In the genomic region with DNA sequence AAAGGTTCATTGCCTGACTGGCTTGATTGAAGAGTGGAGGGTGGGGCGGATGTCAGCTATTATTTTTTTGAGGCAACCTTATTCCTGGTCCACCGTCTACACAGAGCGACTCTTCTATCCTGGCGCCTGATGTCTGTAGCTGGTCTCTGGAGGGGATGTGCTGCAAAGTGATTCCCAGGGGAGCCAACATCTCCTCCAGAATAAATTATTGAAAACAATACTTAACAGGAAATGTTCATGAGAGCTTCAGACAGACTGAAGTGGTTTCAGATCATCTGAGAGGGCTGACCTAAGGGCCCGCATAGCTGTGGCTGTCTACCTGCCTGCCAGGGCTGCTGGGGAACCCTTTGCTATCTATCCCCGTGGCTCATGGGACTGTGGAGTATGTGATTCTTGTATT, we compare ENCODE assay signal across 13 cellular contexts.
DNase-seq lines count a peak whose midpoint lies in the region; ATAC-seq lines count a peak whose summit lies in the region.
"Had no signal": no experiment of that assay in that cellular context is flagged by ENCODE, and none has a peak within 500 bp of the region (broad histone marks: within the 10 kb centered on the region; RNA-seq: fewer than 3 reads in every experiment).

No MANE protein-coding gene starts in this region.

- H3K4me1 ChIP-seq in aorta (ENCODE audit: control insufficient read depth in 1 of 2, insufficient read depth in 2 of 2, low read length in 2 of 2): no peaks in the 10 kb centered on the region

- peaks cover 17% of the 10 kb centered on the region for H3K4me1 Mint-ChIP-seq in activated naive CD8-positive, alpha-beta T cell treated with anti-CD3 and anti-CD28 coated beads, Interleukin-2, amount 50 U/mL, for 24 hours
- no peaks in the 10 kb centered on the region for H3K4me1 Mint-ChIP-seq in activated naive CD8-positive, alpha-beta T cell treated with anti-CD3 and anti-CD28 coated beads for 36 hours
- H3K4me1 Mint-ChIP-seq in stimulated activated naive B cell treated with anti-CD40 and anti-IgM and Interleukin-4, amounts not matched to agents 10 μg/mL and 1 μg/mL and 100 μg/mL, for 72 hours: peaks cover 72 to 87% of the 10 kb centered on the region in 2 donors

- no peaks in the 10 kb centered on the region for H3K9me3 Mint-ChIP-seq in activated naive CD8-positive, alpha-beta T cell treated with anti-CD3 and anti-CD28 coated beads, Interleukin-2, amount 50 U/mL, for 24 hours
- H3K9me3 Mint-ChIP-seq in activated naive CD8-positive, alpha-beta T cell treated with anti-CD3 and anti-CD28 coated beads for 36 hours: no peaks in the 10 kb centered on the region
- H3K9me3 Mint-ChIP-seq in stimulated activated naive B cell treated with anti-CD40 and anti-IgM and Interleukin-4, amounts not matched to agents 10 μg/mL and 1 μg/mL and 100 μg/mL, for 72 hours: no peaks in the 10 kb centered on the region
- H3K9me3 Mint-ChIP-seq: activated T-cell treated with anti-CD3 and anti-CD28 coated beads, Interleukin-2, amount 50 U/mL, for 4 hours; mesothelial cell of epicardium had no signal

- peak overlapping the region; percentile 39 for H3K27ac Mint-ChIP-seq in activated naive CD8-positive, alpha-beta T cell treated with anti-CD3 and anti-CD28 coated beads, Interleukin-2, amount 50 U/mL, for 24 hours
- no peak overlapping the region for H3K27ac Mint-ChIP-seq in activated naive CD8-positive, alpha-beta T cell treated with anti-CD3 and anti-CD28 coated beads for 36 hours
- peak overlapping the region; percentile 95 for H3K27ac Mint-ChIP-seq in stimulated activated naive B cell treated with anti-CD40 and anti-IgM and Interleukin-4, amounts not matched to agents 10 μg/mL and 1 μg/mL and 100 μg/mL, for 72 hours
- H3K27ac Mint-ChIP-seq: mesothelial cell of epicardium had no signal

- WGBS in aorta, 2 donors: 81 to 89% methylated on average over 6 of the region's 6 CpGs

- no peaks in the 10 kb centered on the region for H3K9me3 ChIP-seq in aorta (ENCODE audit: control insufficient read depth, low read length)

- H3K36me3 Mint-ChIP-seq in activated naive CD8-positive, alpha-beta T cell treated with anti-CD3 and anti-CD28 coated beads, Interleukin-2, amount 50 U/mL, for 24 hours (ENCODE audit: low read depth): no peaks in the 10 kb centered on the region
- no peaks in the 10 kb centered on the region for H3K36me3 Mint-ChIP-seq in activated naive CD8-positive, alpha-beta T cell treated with anti-CD3 and anti-CD28 coated beads for 36 hours
- H3K36me3 Mint-ChIP-seq in stimulated activated naive B cell treated with anti-CD40 and anti-IgM and Interleukin-4, amounts not matched to agents 10 μg/mL and 1 μg/mL and 100 μg/mL, for 72 hours: peaks cover 5 to 10% of the 10 kb centered on the region in 2 donors
- H3K36me3 Mint-ChIP-seq: mesothelial cell of epicardium had no signal

- intact Hi-C loops in aorta (cut with DNase I): no loop called here

- no peaks in the 10 kb centered on the region for H3K27me3 ChIP-seq in aorta (ENCODE audit: control insufficient read depth in 1 of 2, insufficient read depth in 2 of 2, low read length in 1 of 2)

- no peak overlapping the region for H3K27ac ChIP-seq in aorta (ENCODE audit: low read depth in 1 of 2, low read length in 2 of 2)

- H3K4me3 ChIP-seq in aorta (ENCODE audit: low read length in 2 of 2): no peak overlapping the region

- H3K36me3 ChIP-seq in aorta (ENCODE audit: control insufficient read depth in 1 of 2, insufficient read depth in 2 of 2, low read length in 1 of 2): no peaks in the 10 kb centered on the region

- no peaks in the 10 kb centered on the region for H3K27me3 Mint-ChIP-seq in activated naive CD8-positive, alpha-beta T cell treated with anti-CD3 and anti-CD28 coated beads, Interleukin-2, amount 50 U/mL, for 24 hours
- H3K27me3 Mint-ChIP-seq in activated naive CD8-positive, alpha-beta T cell treated with anti-CD3 and anti-CD28 coated beads for 36 hours: no peaks in the 10 kb centered on the region
- H3K27me3 Mint-ChIP-seq in stimulated activated naive B cell treated with anti-CD40 and anti-IgM and Interleukin-4, amounts not matched to agents 10 μg/mL and 1 μg/mL and 100 μg/mL, for 72 hours: no peaks in the 10 kb centered on the region

- no peak for ATAC-seq in activated naive CD8-positive, alpha-beta T cell treated with anti-CD3 and anti-CD28 coated beads, Interleukin-2, amount 50 U/mL, for 24 hours
- ATAC-seq in HG02759 (IDR thresholded peaks at IDR 0.05; ENCODE audit: unreplicated experiment) (peak; percentile 41), HG03571 (IDR thresholded peaks at IDR 0.05; ENCODE audit: unreplicated experiment) (peak; percentile 58), aorta (ENCODE audit: low FRiP score) (no peak), left lobe of liver (no peak)
- ATAC-seq in stimulated activated naive B cell treated with anti-CD40 and anti-IgM and Interleukin-4, amounts not matched to agents 10 μg/mL and 1 μg/mL and 100 μg/mL, for 72 hours (replicated peaks): peak; percentile 68 to 74
- ATAC-seq: activated T-cell treated with anti-CD3 and anti-CD28 coated beads, Interleukin-2, amount 50 U/mL, for 4 hours; stimulated activated naive CD8-positive, alpha-beta T cell treated with anti-CD3 and anti-CD28 coated beads, Interleukin-15, Interleukin-2, amounts not matched to agents 100 U/mL and 50 U/mL, for 24 hours had no signal

- no peak for DNase-seq in activated naive CD8-positive, alpha-beta T cell treated with anti-CD3 and anti-CD28 coated beads, Interleukin-2, amount 50 U/mL, for 24 hours
- DNase-seq in activated naive CD8-positive, alpha-beta T cell treated with anti-CD3 and anti-CD28 coated beads for 36 hours: no peak
- DNase-seq in stimulated activated naive B cell treated with anti-CD40 and anti-IgM and Interleukin-4, amounts not matched to agents 10 μg/mL and 1 μg/mL and 100 μg/mL, for 72 hours: peak; percentile 38
- DNase-seq in KG1 (lab: John Stamatoyannopoulos, UW): no peak
- no peak for DNase-seq in aorta
- DNase-seq in left lobe of liver (ENCODE audit: low spot score): no peak
- DNase-seq: activated T-cell treated with anti-CD3 and anti-CD28 coated beads, Interleukin-2, amount 50 U/mL, for 4 hours; NCI-H524 treated with DMSO at 0.1 percent for 48 hours; small intestine; stimulated activated naive CD8-positive, alpha-beta T cell treated with anti-CD3 and anti-CD28 coated beads, Interleukin-15, Interleukin-2, amounts not matched to agents 100 U/mL and 50 U/mL, for 24 hours had no signal

- no peak overlapping the region for H3K4me3 Mint-ChIP-seq in activated naive CD8-positive, alpha-beta T cell treated with anti-CD3 and anti-CD28 coated beads, Interleukin-2, amount 50 U/mL, for 24 hours
- H3K4me3 Mint-ChIP-seq in activated naive CD8-positive, alpha-beta T cell treated with anti-CD3 and anti-CD28 coated beads for 36 hours: no peak overlapping the region
- H3K4me3 Mint-ChIP-seq in stimulated activated naive B cell treated with anti-CD40 and anti-IgM and Interleukin-4, amounts not matched to agents 10 μg/mL and 1 μg/mL and 100 μg/mL, for 72 hours: peak overlapping the region; percentile 82 to 83
- H3K4me3 Mint-ChIP-seq: activated T-cell treated with anti-CD3 and anti-CD28 coated beads, Interleukin-2, amount 50 U/mL, for 4 hours; mesothelial cell of epicardium had no signal

Comparison
In these comparisons a context has a peak if more than half of its experiments do, and no peak if none do; other contexts are left out.
1. ATAC-seq: peak in HG02759 (single experiment), HG03571 (single experiment) and stimulated activated naive B cell treated with anti-CD40 and anti-IgM and Interleukin-4, amounts not matched to agents 10 μg/mL and 1 μg/mL and 100 μg/mL, for 72 hours (2 of 2); none in activated naive CD8-positive, alpha-beta T cell treated with anti-CD3 and anti-CD28 coated beads, Interleukin-2, amount 50 U/mL, for 24 hours (single experiment), aorta (single experiment) and left lobe of liver (single experiment).
2. H3K4me3 Mint-ChIP-seq: peak in stimulated activated naive B cell treated with anti-CD40 and anti-IgM and Interleukin-4, amounts not matched to agents 10 μg/mL and 1 μg/mL and 100 μg/mL, for 72 hours (2 of 2); none in activated naive CD8-positive, alpha-beta T cell treated with anti-CD3 and anti-CD28 coated beads, Interleukin-2, amount 50 U/mL, for 24 hours (single experiment) and activated naive CD8-positive, alpha-beta T cell treated with anti-CD3 and anti-CD28 coated beads for 36 hours (single experiment).